In genomic region chr1:155322571-155322952, GRCh38 we compare ENCODE assay signal across 8 cellular contexts. TPM values are rescaled to one million over a fixed set of nuclear protein-coding genes. Genes with fewer than 3 reads are reported as not detected.
DNase-seq lines count a peak whose midpoint lies in the region; ATAC-seq and TF ChIP-seq lines count a peak whose summit lies in the region.

No MANE protein-coding gene starts in this region.

- peak overlapping the region in 6 of 11 experiments; percentile 6 to 88 (median 56); a peak in 9 of 22 replicates for H3K27ac ChIP-seq in BLaER1 treated with 17β-estradiol and CSF1 and Interleukin-3, amounts not matched to agents 10 nM and 100 nM
- no peak overlapping the region for H3K27ac ChIP-seq in iPS DF 6.9 (ENCODE audit: low read length)

- no peaks in the 10 kb centered on the region for H3K9me3 ChIP-seq in BLaER1 treated with 17β-estradiol and CSF1 and Interleukin-3, amounts not matched to agents 10 nM and 100 nM (replicated peaks in 1 of 11)
- no peaks in the 10 kb centered on the region for H3K9me3 ChIP-seq in iPS DF 6.9 (ENCODE audit: control insufficient read depth, insufficient read depth, low read length)
- no peaks in the 10 kb centered on the region for H3K9me3 ChIP-seq in skeletal muscle satellite cell (replicated peaks; ENCODE audit: low read length)

- H3K27me3 ChIP-seq in BLaER1 treated with 17β-estradiol and CSF1 and Interleukin-3, amounts not matched to agents 10 nM and 100 nM = no peaks in the 10 kb centered on the region
- H3K27me3 ChIP-seq in iPS DF 6.9 (ENCODE audit: control insufficient read depth, insufficient read depth, low read length) (no peaks in the 10 kb centered on the region), skeletal muscle satellite cell (ENCODE audit: control insufficient read depth, insufficient read depth, low read length) (no peaks in the 10 kb centered on the region)

- no peaks in the 10 kb centered on the region for H3K27me3 Mint-ChIP-seq in activated naive CD4-positive, alpha-beta T cell treated with anti-CD3 and anti-CD28 coated beads, Interleukin-2, amount 50 U/mL, for 24 hours

- peak overlapping the region; percentile 85 to 99 (median 95) for H3K4me2 ChIP-seq in BLaER1 treated with 17β-estradiol and CSF1 and Interleukin-3, amounts not matched to agents 10 nM and 100 nM
- peak overlapping the region; percentile 99 for H3K4me2 ChIP-seq in skeletal muscle satellite cell (ENCODE audit: low read length)

- CTCF ChIA-PET in HEK293T (lab: Yijun Ruan, JAX) = interaction anchor here (0.6 to 7.5 kb wide), 5 partner anchors 10 to 231 kb away, joined by 3 to 62 read pairs (median 5); no protein-coding TSS in a partner anchor

- H3K4me1 ChIP-seq in BLaER1 treated with 17β-estradiol and CSF1 and Interleukin-3, amounts not matched to agents 10 nM and 100 nM = peaks cover 58 to 73% (median 67%) of the 10 kb centered on the region in 10 experiments
- peaks cover 11% of the 10 kb centered on the region for H3K4me1 ChIP-seq in iPS DF 6.9 (ENCODE audit: control insufficient read depth, insufficient read depth, low read length)
- H3K4me1 ChIP-seq in skeletal muscle satellite cell (ENCODE audit: control insufficient read depth, insufficient read depth, low read length) = peaks cover 30% of the 10 kb centered on the region

- H3K4me1 Mint-ChIP-seq in activated naive CD4-positive, alpha-beta T cell treated with anti-CD3 and anti-CD28 coated beads, Interleukin-2, amount 50 U/mL, for 24 hours = peaks cover 31% of the 10 kb centered on the region

- peak; percentile 49 for DNase-seq in HEK293T (ENCODE audit: extremely low spot score)
- no peak for DNase-seq in iPS DF 6.9 (ENCODE audit: low read depth, low spot score)

- POLR2A ChIA-PET in HEK293T (lab: Yijun Ruan, JAX) = interaction anchor here (1.0 to 6.0 kb wide), 11 partner anchors 11 to 128 kb away, joined by 3 to 43 read pairs (median 7); partner anchors contain the start of genes CLK2, ENTREP3, FDPS and SCAMP3

- no CpG with 5 or more reads among the region's 28 CpGs for WGBS in iPS DF 6.9 (ENCODE audit: insufficient coverage, insufficient read length)

- peak overlapping the region; percentile 75 to 94 (median 83) for H3K4me3 ChIP-seq in BLaER1 treated with 17β-estradiol and CSF1 and Interleukin-3, amounts not matched to agents 10 nM and 100 nM
- H3K4me3 ChIP-seq in iPS DF 6.9 (ENCODE audit: low read length) (peak overlapping the region; percentile 65; the same call in 1 of the 2 replicates), skeletal muscle satellite cell (ENCODE audit: low read length) (peak overlapping the region; percentile 95)

- H4K20me1 ChIP-seq in BLaER1 treated with 17β-estradiol and CSF1 and Interleukin-3, amounts not matched to agents 10 nM and 100 nM = peaks cover 0 to 78% (median 61%) of the 10 kb centered on the region in 11 experiments; a peak in 21 of 22 replicates

- peaks cover 3% of the 10 kb centered on the region for H3K36me3 Mint-ChIP-seq in activated naive CD4-positive, alpha-beta T cell treated with anti-CD3 and anti-CD28 coated beads, Interleukin-2, amount 50 U/mL, for 24 hours

- H3K27ac Mint-ChIP-seq in activated naive CD4-positive, alpha-beta T cell treated with anti-CD3 and anti-CD28 coated beads, Interleukin-2, amount 50 U/mL, for 24 hours = no peak overlapping the region

- H3K4me3 Mint-ChIP-seq in activated naive CD4-positive, alpha-beta T cell treated with anti-CD3 and anti-CD28 coated beads, Interleukin-2, amount 50 U/mL, for 24 hours = peak overlapping the region; percentile 77

- H3K9ac ChIP-seq in BLaER1 treated with 17β-estradiol and CSF1 and Interleukin-3, amounts not matched to agents 10 nM and 100 nM = peak overlapping the region; percentile 70 to 87 (median 85); a peak in 21 of 22 replicates
- peak overlapping the region; percentile 84 for H3K9ac ChIP-seq in skeletal muscle satellite cell (ENCODE audit: low read depth, low read length)

- no peaks in the 10 kb centered on the region for H3K9me3 Mint-ChIP-seq in activated naive CD4-positive, alpha-beta T cell treated with anti-CD3 and anti-CD28 coated beads, Interleukin-2, amount 50 U/mL, for 24 hours

- ATAC-seq in HG02763 (IDR thresholded peaks at IDR 0.05; ENCODE audit: unreplicated experiment) = no peak
- no peak for ATAC-seq in GM19397 (IDR thresholded peaks at IDR 0.05; ENCODE audit: unreplicated experiment)
- no peak for ATAC-seq in HG02759 (IDR thresholded peaks at IDR 0.05; ENCODE audit: unreplicated experiment)

- H3K36me3 ChIP-seq in BLaER1 treated with 17β-estradiol and CSF1 and Interleukin-3, amounts not matched to agents 10 nM and 100 nM = peaks cover 1 to 46% (median 34%) of the 10 kb centered on the region in 11 experiments; a peak in 21 of 22 replicates
- H3K36me3 ChIP-seq in iPS DF 6.9 (ENCODE audit: control insufficient read depth, insufficient read depth, low read length) (peaks cover 15% of the 10 kb centered on the region), skeletal muscle satellite cell (ENCODE audit: insufficient read depth, low read length) (peaks cover 40% of the 10 kb centered on the region)

TF ChIP-seq in HEK293T, 16 proteins besides CTCF, POLR2A, EP300 and RAD21:
- TF ChIP-seq HDGF (IDR thresholded peaks at IDR 0.05; ENCODE audit: borderline replicate concordance) (no peak), BHLHE40 (IDR thresholded peaks at IDR 0.05; ENCODE audit: borderline replicate concordance) (no peak), SP1 (IDR thresholded peaks at IDR 0.05) (no peak), PKNOX1 (IDR thresholded peaks at IDR 0.05) (no peak), FOXM1 (IDR thresholded peaks at IDR 0.05; ENCODE audit: borderline replicate concordance) (no peak), ZNF384 (IDR thresholded peaks at IDR 0.05) (no peak), ARNT (IDR thresholded peaks at IDR 0.05) (no peak), SUZ12 (IDR thresholded peaks at IDR 0.05) (no peak), TARDBP (IDR thresholded peaks at IDR 0.05) (no peak), CTBP1 (IDR thresholded peaks at IDR 0.05; ENCODE audit: borderline replicate concordance) (no peak), FOXA1 (IDR thresholded peaks at IDR 0.05) (no peak), NFRKB (IDR thresholded peaks at IDR 0.05) (no peak), LEF1 (IDR thresholded peaks at IDR 0.05; ENCODE audit: borderline replicate concordance) (no peak), L3MBTL2 (conservative IDR thresholded peaks at IDR 0.05) (no peak), ELF4 (IDR thresholded peaks at IDR 0.05) (no peak), FOXK2 (IDR thresholded peaks at IDR 0.05) (no peak)

RNA-seq across cellular contexts. Expression of gene RUSC1, which starts 1.9 kb away (rescaled TPM):
- total RNA-seq in skeletal muscle satellite cell (2012; rRNA removed) = 15.0 and 19.7 TPM in 2 replicates

RNA-seq across cellular contexts. Expression of gene FDPS, which starts 13.9 kb away (rescaled TPM):
- 131 and 234 TPM in 2 replicates for total RNA-seq in skeletal muscle satellite cell (2012; rRNA removed)

RNA-seq across cellular contexts. Expression of gene PKLR, which starts 21.3 kb away (rescaled TPM):
- not detected in 2 replicates for total RNA-seq in skeletal muscle satellite cell (2012; rRNA removed)

RNA-seq across cellular contexts. Expression of gene HCN3, which starts 45.3 kb away (rescaled TPM):
- total RNA-seq in skeletal muscle satellite cell (2012; rRNA removed) = 0.25 and 0.44 TPM in 2 replicates

RNA-seq across cellular contexts. Expression of gene CLK2, which starts 49.3 kb away (rescaled TPM):
- total RNA-seq in skeletal muscle satellite cell (2012; rRNA removed) = 17.7 and 23.4 TPM in 2 replicates
